7 cellular contexts compared by ENCODE assay signal in genomic region chr15:59622289-59622688, GRCh38. TPM values are rescaled to one million over a fixed set of nuclear protein-coding genes. Genes with fewer than 3 reads are reported as not detected.
DNase-seq lines count a peak whose midpoint lies in the region; ATAC-seq and TF ChIP-seq lines count a peak whose summit lies in the region.

No MANE protein-coding gene starts in this region.

- no peaks in the 10 kb centered on the region for H3K27me3 ChIP-seq in right lobe of liver

- peak; percentile 78 for ATAC-seq in activated naive CD8-positive, alpha-beta T cell treated with anti-CD3 and anti-CD28 coated beads, Interleukin-2, amount 10 ng/mL, durations not matched to agents 7 days and 5 days (ENCODE audit: low read depth)
- ATAC-seq in right lobe of liver (peak; percentile 51 to 99 (median 60)), HG03135 (IDR thresholded peaks at IDR 0.05; ENCODE audit: unreplicated experiment) (no peak), HG03139 (IDR thresholded peaks at IDR 0.05; ENCODE audit: unreplicated experiment) (no peak)

- POLR2A ChIA-PET in activated naive CD8-positive, alpha-beta T cell treated with anti-CD3 and anti-CD28 coated beads, Interleukin-2, amount 10 ng/mL, durations not matched to agents 7 days and 5 days (lab: Charles Lee): no interaction called here

- H3K36me3 ChIP-seq in right lobe of liver: no peaks in the 10 kb centered on the region

- H3K4me1 Mint-ChIP-seq in activated naive CD8-positive, alpha-beta T cell treated with anti-CD3 and anti-CD28 coated beads, Interleukin-2, amount 10 ng/mL, durations not matched to agents 7 days and 5 days: peaks cover 2% of the 10 kb centered on the region

- intact Hi-C loops in right lobe of liver (cut with DNase I): no loop called here

- no peaks in the 10 kb centered on the region for H3K9me3 ChIP-seq in right lobe of liver

- H3K9me3 Mint-ChIP-seq in activated naive CD8-positive, alpha-beta T cell treated with anti-CD3 and anti-CD28 coated beads, Interleukin-2, amount 10 ng/mL, durations not matched to agents 7 days and 5 days: no peaks in the 10 kb centered on the region

- 17% methylated on average over 6 of the region's 6 CpGs for WGBS in right lobe of liver (ENCODE audit: insufficient coverage, low coverage, low lambda C conversion rate, missing lambda C conversion rate)

- DNase-seq in HFF-Myc (ENCODE audit: extremely low read depth, low read depth) (peak; percentile 15), OCI-M1 (lab: John Stamatoyannopoulos, UW) (peak; percentile 61), right lobe of liver (peak in 1 of 3 donors; percentile 60)
- peak; percentile 57 for DNase-seq in activated naive CD8-positive, alpha-beta T cell treated with anti-CD3 and anti-CD28 coated beads, Interleukin-2, amount 10 ng/mL, durations not matched to agents 7 days and 5 days

- H3K27me3 Mint-ChIP-seq in activated naive CD8-positive, alpha-beta T cell treated with anti-CD3 and anti-CD28 coated beads, Interleukin-2, amount 10 ng/mL, durations not matched to agents 7 days and 5 days: peaks cover 27% of the 10 kb centered on the region

- no peaks in the 10 kb centered on the region for H3K36me3 Mint-ChIP-seq in activated naive CD8-positive, alpha-beta T cell treated with anti-CD3 and anti-CD28 coated beads, Interleukin-2, amount 10 ng/mL, durations not matched to agents 7 days and 5 days

- no peak overlapping the region for H3K27ac ChIP-seq in right lobe of liver

- H3K27ac Mint-ChIP-seq in activated naive CD8-positive, alpha-beta T cell treated with anti-CD3 and anti-CD28 coated beads, Interleukin-2, amount 10 ng/mL, durations not matched to agents 7 days and 5 days: no peak overlapping the region

- TF ChIP-seq CTCF in GM12872 (IDR thresholded peaks at IDR 0.05; ENCODE audit: insufficient read depth, low read depth, low read length) (peak; percentile 74), HFF-Myc (IDR thresholded peaks at IDR 0.05; ENCODE audit: low read depth, low read length, missing control alignments) (peak; percentile 63), right lobe of liver (IDR thresholded peaks at IDR 0.05) (peak; percentile 10 to 48 (median 24))

- TF ChIP-seq POLR2A in right lobe of liver (IDR thresholded peaks at IDR 0.05): no peak

- H3K4me3 Mint-ChIP-seq in activated naive CD8-positive, alpha-beta T cell treated with anti-CD3 and anti-CD28 coated beads, Interleukin-2, amount 10 ng/mL, durations not matched to agents 7 days and 5 days: no peak overlapping the region

- H3K4me3 ChIP-seq in HFF-Myc (replicated peaks; ENCODE audit: low read depth, low read length): no peak overlapping the region
- H3K4me3 ChIP-seq in right lobe of liver: no peak overlapping the region

- no peaks in the 10 kb centered on the region for H3K4me1 ChIP-seq in right lobe of liver

RNA-seq across cellular contexts. Expression of gene GCNT3, which starts 10.7 kb away (rescaled TPM):
- total RNA-seq in activated naive CD8-positive, alpha-beta T cell treated with anti-CD3 and anti-CD28 coated beads, Interleukin-2, amount 10 ng/mL, durations not matched to agents 7 days and 5 days: not detected
- total RNA-seq in right lobe of liver: 1 to 10 TPM in 3 of 6 experiments, under 1 TPM in 2, not detected in 1; 0.20 to 3.8 (median 2.4) TPM

RNA-seq across cellular contexts. Expression of gene GTF2A2, which starts 35.0 kb away (rescaled TPM):
- 10 to 100 TPM; 86.3 to 96.1 TPM for total RNA-seq in activated naive CD8-positive, alpha-beta T cell treated with anti-CD3 and anti-CD28 coated beads, Interleukin-2, amount 10 ng/mL, durations not matched to agents 7 days and 5 days
- total RNA-seq in right lobe of liver: 10 to 100 TPM; 16.9 to 46.9 (median 36.6) TPM

Comparison
In these comparisons a context has a peak if more than half of its experiments do, and no peak if none do; other contexts are left out.
1. CTCF ChIP-seq: peak in every context shown above with its lines; median percentile 74 in GM12872; 63 in HFF-Myc; 24 in right lobe of liver.
2. ATAC-seq: peak in activated naive CD8-positive, alpha-beta T cell treated with anti-CD3 and anti-CD28 coated beads, Interleukin-2, amount 10 ng/mL, durations not matched to agents 7 days and 5 days (single experiment) and right lobe of liver (4 of 4); none in HG03135 (single experiment) and HG03139 (single experiment).